2 cellular contexts compared by ENCODE assay signal in genomic region chr1:169108897-169109560, GRCh38.
TF ChIP-seq lines count a peak whose summit lies in the region.

No MANE protein-coding gene starts in this region.

TF ChIP-seq in H1, 55 proteins besides CTCF, POLR2A, EP300 and RAD21:
- TF ChIP-seq, protein P1, sequence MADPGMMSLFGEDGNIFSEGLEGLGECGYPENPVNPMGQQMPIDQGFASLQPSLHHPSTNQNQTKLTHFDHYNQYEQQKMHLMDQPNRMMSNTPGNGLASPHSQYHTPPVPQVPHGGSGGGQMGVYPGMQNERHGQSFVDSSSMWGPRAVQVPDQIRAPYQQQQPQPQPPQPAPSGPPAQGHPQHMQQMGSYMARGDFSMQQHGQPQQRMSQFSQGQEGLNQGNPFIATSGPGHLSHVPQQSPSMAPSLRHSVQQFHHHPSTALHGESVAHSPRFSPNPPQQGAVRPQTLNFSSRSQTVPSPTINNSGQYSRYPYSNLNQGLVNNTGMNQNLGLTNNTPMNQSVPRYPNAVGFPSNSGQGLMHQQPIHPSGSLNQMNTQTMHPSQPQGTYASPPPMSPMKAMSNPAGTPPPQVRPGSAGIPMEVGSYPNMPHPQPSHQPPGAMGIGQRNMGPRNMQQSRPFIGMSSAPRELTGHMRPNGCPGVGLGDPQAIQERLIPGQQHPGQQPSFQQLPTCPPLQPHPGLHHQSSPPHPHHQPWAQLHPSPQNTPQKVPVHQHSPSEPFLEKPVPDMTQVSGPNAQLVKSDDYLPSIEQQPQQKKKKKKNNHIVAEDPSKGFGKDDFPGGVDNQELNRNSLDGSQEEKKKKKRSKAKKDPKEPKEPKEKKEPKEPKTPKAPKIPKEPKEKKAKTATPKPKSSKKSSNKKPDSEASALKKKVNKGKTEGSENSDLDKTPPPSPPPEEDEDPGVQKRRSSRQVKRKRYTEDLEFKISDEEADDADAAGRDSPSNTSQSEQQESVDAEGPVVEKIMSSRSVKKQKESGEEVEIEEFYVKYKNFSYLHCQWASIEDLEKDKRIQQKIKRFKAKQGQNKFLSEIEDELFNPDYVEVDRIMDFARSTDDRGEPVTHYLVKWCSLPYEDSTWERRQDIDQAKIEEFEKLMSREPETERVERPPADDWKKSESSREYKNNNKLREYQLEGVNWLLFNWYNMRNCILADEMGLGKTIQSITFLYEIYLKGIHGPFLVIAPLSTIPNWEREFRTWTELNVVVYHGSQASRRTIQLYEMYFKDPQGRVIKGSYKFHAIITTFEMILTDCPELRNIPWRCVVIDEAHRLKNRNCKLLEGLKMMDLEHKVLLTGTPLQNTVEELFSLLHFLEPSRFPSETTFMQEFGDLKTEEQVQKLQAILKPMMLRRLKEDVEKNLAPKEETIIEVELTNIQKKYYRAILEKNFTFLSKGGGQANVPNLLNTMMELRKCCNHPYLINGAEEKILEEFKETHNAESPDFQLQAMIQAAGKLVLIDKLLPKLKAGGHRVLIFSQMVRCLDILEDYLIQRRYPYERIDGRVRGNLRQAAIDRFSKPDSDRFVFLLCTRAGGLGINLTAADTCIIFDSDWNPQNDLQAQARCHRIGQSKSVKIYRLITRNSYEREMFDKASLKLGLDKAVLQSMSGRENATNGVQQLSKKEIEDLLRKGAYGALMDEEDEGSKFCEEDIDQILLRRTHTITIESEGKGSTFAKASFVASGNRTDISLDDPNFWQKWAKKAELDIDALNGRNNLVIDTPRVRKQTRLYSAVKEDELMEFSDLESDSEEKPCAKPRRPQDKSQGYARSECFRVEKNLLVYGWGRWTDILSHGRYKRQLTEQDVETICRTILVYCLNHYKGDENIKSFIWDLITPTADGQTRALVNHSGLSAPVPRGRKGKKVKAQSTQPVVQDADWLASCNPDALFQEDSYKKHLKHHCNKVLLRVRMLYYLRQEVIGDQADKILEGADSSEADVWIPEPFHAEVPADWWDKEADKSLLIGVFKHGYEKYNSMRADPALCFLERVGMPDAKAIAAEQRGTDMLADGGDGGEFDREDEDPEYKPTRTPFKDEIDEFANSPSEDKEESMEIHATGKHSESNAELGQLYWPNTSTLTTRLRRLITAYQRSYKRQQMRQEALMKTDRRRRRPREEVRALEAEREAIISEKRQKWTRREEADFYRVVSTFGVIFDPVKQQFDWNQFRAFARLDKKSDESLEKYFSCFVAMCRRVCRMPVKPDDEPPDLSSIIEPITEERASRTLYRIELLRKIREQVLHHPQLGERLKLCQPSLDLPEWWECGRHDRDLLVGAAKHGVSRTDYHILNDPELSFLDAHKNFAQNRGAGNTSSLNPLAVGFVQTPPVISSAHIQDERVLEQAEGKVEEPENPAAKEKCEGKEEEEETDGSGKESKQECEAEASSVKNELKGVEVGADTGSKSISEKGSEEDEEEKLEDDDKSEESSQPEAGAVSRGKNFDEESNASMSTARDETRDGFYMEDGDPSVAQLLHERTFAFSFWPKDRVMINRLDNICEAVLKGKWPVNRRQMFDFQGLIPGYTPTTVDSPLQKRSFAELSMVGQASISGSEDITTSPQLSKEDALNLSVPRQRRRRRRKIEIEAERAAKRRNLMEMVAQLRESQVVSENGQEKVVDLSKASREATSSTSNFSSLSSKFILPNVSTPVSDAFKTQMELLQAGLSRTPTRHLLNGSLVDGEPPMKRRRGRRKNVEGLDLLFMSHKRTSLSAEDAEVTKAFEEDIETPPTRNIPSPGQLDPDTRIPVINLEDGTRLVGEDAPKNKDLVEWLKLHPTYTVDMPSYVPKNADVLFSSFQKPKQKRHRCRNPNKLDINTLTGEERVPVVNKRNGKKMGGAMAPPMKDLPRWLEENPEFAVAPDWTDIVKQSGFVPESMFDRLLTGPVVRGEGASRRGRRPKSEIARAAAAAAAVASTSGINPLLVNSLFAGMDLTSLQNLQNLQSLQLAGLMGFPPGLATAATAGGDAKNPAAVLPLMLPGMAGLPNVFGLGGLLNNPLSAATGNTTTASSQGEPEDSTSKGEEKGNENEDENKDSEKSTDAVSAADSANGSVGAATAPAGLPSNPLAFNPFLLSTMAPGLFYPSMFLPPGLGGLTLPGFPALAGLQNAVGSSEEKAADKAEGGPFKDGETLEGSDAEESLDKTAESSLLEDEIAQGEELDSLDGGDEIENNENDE (IDR thresholded peaks at IDR 0.05; ENCODE audit: insufficient replicate concordance, low read length) = no peak
- no peak for TF ChIP-seq SIX5 (IDR thresholded peaks at IDR 0.05; ENCODE audit: low read depth, low read length)
- no peak for TF ChIP-seq SRF (IDR thresholded peaks at IDR 0.05; ENCODE audit: low read depth, low read length)
TF ChIP-seq in H1: peak in this region for 0.

TF ChIP-seq in neural cell, 6 proteins besides CTCF, POLR2A, EP300 and RAD21:
- TF ChIP-seq MXI1 (conservative IDR thresholded peaks at IDR 0.05; ENCODE audit: poor library complexity, severe bottlenecking) (no peak), SMC3 (conservative IDR thresholded peaks at IDR 0.05; ENCODE audit: poor library complexity) (no peak)
